8 cellular contexts compared by ENCODE assay signal in the genomic region with DNA sequence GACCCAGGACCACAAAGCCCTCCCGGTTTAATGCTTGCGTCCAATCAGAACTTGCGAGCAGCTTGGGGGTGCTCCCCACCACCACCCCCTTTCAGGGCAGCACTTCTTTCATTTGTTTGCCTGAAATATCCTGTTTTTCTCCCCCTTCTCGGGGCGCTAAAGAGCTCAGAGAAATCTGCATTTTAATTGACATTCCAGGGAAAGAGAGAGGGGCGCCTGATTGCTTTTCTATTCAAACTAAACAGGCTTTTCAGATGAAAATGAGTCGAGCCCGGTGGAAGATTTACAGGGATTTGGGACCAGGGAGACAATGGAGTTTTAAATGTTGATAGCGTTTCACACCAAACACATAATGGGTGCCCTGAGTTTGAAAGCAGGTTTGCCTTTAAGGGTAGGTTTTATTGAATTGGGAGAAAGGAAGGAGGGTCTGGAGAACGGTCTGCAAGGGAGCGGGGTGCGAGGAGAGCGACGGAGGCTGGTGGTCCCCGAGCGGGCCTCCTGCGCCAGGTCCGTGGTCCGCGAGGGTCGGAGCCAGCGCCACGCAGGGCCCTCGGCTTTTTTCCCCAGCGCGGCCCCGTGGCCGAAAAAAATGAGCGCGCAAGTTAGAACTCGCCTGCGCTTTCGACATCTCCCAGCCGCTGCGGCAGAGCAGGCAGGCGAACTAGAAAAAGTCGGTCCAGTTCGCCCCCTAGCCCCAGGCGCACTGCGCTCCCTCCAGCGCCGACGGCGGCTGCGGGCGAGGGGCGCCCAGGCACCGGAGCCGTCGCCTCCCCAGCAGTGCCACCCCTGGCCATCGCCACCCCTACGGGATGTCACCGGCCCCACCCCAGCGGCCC. TPM values are rescaled to one million over a fixed set of nuclear protein-coding genes. Genes with fewer than 3 reads are reported as not detected.
DNase-seq lines count a peak whose midpoint lies in the region; TF ChIP-seq lines count a peak whose summit lies in the region.
"Had no signal": no experiment of that assay in that cellular context is flagged by ENCODE, and none has a peak within 500 bp of the region (broad histone marks: within the 10 kb centered on the region; RNA-seq: fewer than 3 reads in every experiment).

No MANE protein-coding gene starts in this region.

- intact Hi-C loops in sigmoid colon (cut with DNase I), result loop anchor here (2.0 to 10.0 kb wide), 10 partner anchors 74 to 650 kb away; no protein-coding TSS in a partner anchor

- H3K27me3 ChIP-seq in iPS-20b (ENCODE audit: insufficient read depth, low read length) (peaks cover 26% of the 10 kb centered on the region; the same call in 1 of the 2 replicates), sigmoid colon (no peaks in the 10 kb centered on the region)

- H3K4me3 ChIP-seq in iPS-20b (ENCODE audit: low read length), result peak overlapping the region; percentile 88
- H3K4me3 ChIP-seq in sigmoid colon, result peak overlapping the region; percentile 80 to 90 (median 82)

- H3K9ac ChIP-seq in iPS-20b (ENCODE audit: low read depth, low read length), result peak overlapping the region; percentile 90

- TF ChIP-seq CTCF in sigmoid colon (IDR thresholded peaks at IDR 0.05), result peak in 3 of 4 experiments; percentile 12 to 37 (median 27)

- no peak for TF ChIP-seq POLR2A in sigmoid colon (IDR thresholded peaks at IDR 0.05)

- 5 to 6% methylated on average over 54 of the region's 54 CpGs for WGBS in sigmoid colon, 2 donors

- H3K9me3 ChIP-seq in iPS-20b (ENCODE audit: insufficient read depth, low read depth, low read length), result no peaks in the 10 kb centered on the region
- H3K9me3 ChIP-seq in sigmoid colon, result no peaks in the 10 kb centered on the region

- H3K27ac ChIP-seq in iPS-20b (ENCODE audit: low read length), result peak overlapping the region; percentile 86
- peak overlapping the region; percentile 84 to 96 (median 89) for H3K27ac ChIP-seq in sigmoid colon

- H3K4me1 ChIP-seq in iPS-20b (ENCODE audit: insufficient read depth, low read length) (peaks cover 60% of the 10 kb centered on the region), sigmoid colon (peaks cover 0 to 54% (median 34%) of the 10 kb centered on the region in 4 donors)

- peaks cover 36% of the 10 kb centered on the region for H3K36me3 ChIP-seq in iPS-20b (ENCODE audit: insufficient read depth, low read depth, low read length)
- no peaks in the 10 kb centered on the region for H3K36me3 ChIP-seq in sigmoid colon

- no peak for TF ChIP-seq EP300 in sigmoid colon (IDR thresholded peaks at IDR 0.05)

- DNase-seq in HPDE6-E6E7 (ENCODE audit: extremely low spot score), result peak; percentile 58
- peak; percentile 32 for DNase-seq in amniotic epithelial cell (ENCODE audit: low read depth)
- DNase-seq in sigmoid colon, result peak; percentile 85
- DNase-seq in SKM-1 (lab: John Stamatoyannopoulos, UW; ENCODE audit: unreplicated experiment), result no peak
- no peak for DNase-seq in kidney glomerular epithelial cell (lab: John Stamatoyannopoulos, UW)
- DNase-seq in stimulated activated CD4-positive, alpha-beta T cell treated with anti-CD3 and anti-CD28 coated beads, Interleukin-4, amount 100 ng/mL, for 1 hour, result no peak

RNA-seq across cellular contexts. Expression of gene FGFR2, which starts 1.4 kb away (rescaled TPM):
- 100 to 1,000 TPM in 3 of 4 donors, 10 to 100 TPM in 1; 71.5 to 143 (median 112) TPM for total RNA-seq in sigmoid colon
- polyA plus RNA-seq in sigmoid colon, result 10 to 100 TPM in 2 of 3 donors, 1 to 10 TPM in 1; 5.1 to 20.4 (median 11.4) TPM
- total RNA-seq: LHCN-M2 had no signal

Comparison
In these comparisons a context has a peak if more than half of its experiments do, and no peak if none do; other contexts are left out.
1. DNase-seq: peak in HPDE6-E6E7 (single experiment), amniotic epithelial cell (single experiment) and sigmoid colon (single experiment); none in SKM-1 (single experiment), kidney glomerular epithelial cell (single experiment) and stimulated activated CD4-positive, alpha-beta T cell treated with anti-CD3 and anti-CD28 coated beads, Interleukin-4, amount 100 ng/mL, for 1 hour (single experiment).